In the genomic region with DNA sequence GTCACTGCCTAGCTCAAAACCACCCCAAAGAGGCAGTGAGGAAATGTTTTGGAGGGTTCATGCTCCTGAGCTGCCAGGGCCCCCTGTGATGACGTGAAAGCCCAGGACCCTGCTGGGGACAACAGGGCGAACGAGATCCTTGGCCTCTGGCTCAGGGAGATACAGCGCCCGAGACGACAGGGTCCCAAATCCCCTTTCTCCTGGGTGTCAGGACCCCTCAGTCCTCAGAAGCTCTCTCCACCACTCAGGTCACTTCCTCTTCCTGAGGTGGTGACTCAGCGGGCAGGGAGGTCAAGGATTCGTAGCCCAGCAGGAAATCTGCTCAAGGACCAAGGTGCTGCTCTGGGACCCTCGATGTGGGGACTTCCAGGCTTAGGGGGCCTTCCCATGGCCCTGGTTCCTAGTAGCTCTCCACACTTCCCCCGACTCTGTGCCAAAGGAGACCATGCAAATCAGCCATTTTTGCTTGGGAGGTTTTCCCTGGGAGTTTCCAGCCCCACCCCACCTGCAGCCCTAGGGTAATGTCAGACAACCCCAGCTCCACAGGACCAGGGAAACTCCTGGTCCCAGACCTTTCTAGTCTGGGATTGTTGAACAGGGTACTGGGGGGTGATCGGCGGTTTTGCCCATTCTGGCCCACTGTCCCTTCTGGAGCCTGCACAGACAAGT, we compare ENCODE assay signal across 8 cellular contexts. TPM values are rescaled to one million over a fixed set of nuclear protein-coding genes. Genes with fewer than 3 reads are reported as not detected.
DNase-seq lines count a peak whose midpoint lies in the region; ATAC-seq and TF ChIP-seq lines count a peak whose summit lies in the region.

No MANE protein-coding gene starts in this region.

- intact Hi-C loops in sigmoid colon (cut with DNase I) = no loop called here

- H3K27ac ChIP-seq in RWPE2 (ENCODE audit: poor library complexity, severe bottlenecking) (peak overlapping the region; percentile 100), sigmoid colon (peak overlapping the region; percentile 95 to 100 (median 100))

- WGBS in sigmoid colon, 2 donors = 33% methylated on average over 12 of the region's 12 CpGs

- H3K36me3 ChIP-seq in GM06990 (ENCODE audit: control insufficient read depth, insufficient read depth, low read length) (peaks cover under 1% of the 10 kb centered on the region), RWPE2 (ENCODE audit: low read depth) (peaks cover 33% of the 10 kb centered on the region), sigmoid colon (peaks cover 0 to 5% (median under 1%) of the 10 kb centered on the region in 4 donors)

- H3K9me3 ChIP-seq in RWPE2 (ENCODE audit: severe bottlenecking) (no peaks in the 10 kb centered on the region), sigmoid colon (no peaks in the 10 kb centered on the region)

- no peak for ATAC-seq in RWPE2 (ENCODE audit: low read depth)

- TF ChIP-seq EP300 in sigmoid colon (IDR thresholded peaks at IDR 0.05) = no peak

- H3K27me3 ChIP-seq in GM06990 (replicated peaks; ENCODE audit: control insufficient read depth, insufficient read depth, low read length) (no peaks in the 10 kb centered on the region), RWPE2 (ENCODE audit: insufficient read depth, poor library complexity, severe bottlenecking) (no peaks in the 10 kb centered on the region), sigmoid colon (no peaks in the 10 kb centered on the region)

- TF ChIP-seq POLR2A in sigmoid colon (IDR thresholded peaks at IDR 0.05) = no peak

- DNase-seq in GM06990 (ENCODE audit: extremely low read depth, insufficient read length) (peak; percentile 50), RWPE2 (ENCODE audit: low spot score) (peak; percentile 63), epithelial cell of proximal tubule (ENCODE audit: low read depth) (no peak), sigmoid colon (no peak), NCI-H1930 (lab: John Stamatoyannopoulos, UW) (no peak), NCI-H2227 (lab: John Stamatoyannopoulos, UW; ENCODE audit: unreplicated experiment) (no peak), activated gamma-delta T cell treated with Interleukin-2 at 50 U/mL for 16 hours (no peak), inferior parietal cortex (ENCODE audit: extremely low spot score) (no peak)

- H3K4me1 ChIP-seq in RWPE2 (ENCODE audit: insufficient read depth, poor library complexity, severe bottlenecking) (peaks cover 73% of the 10 kb centered on the region), sigmoid colon (peaks cover 0 to 100% (median 98%) of the 10 kb centered on the region in 4 donors)

- H3K4me3 ChIP-seq in GM06990 (replicated peaks; ENCODE audit: low read depth, low read length) = no peak overlapping the region
- no peak overlapping the region for H3K4me3 ChIP-seq in RWPE2 (ENCODE audit: severe bottlenecking)
- H3K4me3 ChIP-seq in epithelial cell of proximal tubule (ENCODE audit: low read depth, low read length) = peak overlapping the region; percentile 2
- H3K4me3 ChIP-seq in sigmoid colon = peak overlapping the region in 2 of 4 donors; percentile 49 to 52

- TF ChIP-seq CTCF in GM06990 (IDR thresholded peaks at IDR 0.05; ENCODE audit: insufficient read depth, low read length, poor library complexity, severe bottlenecking) = no peak
- TF ChIP-seq CTCF in RWPE2 (IDR thresholded peaks at IDR 0.05; ENCODE audit: poor library complexity, severe bottlenecking) = no peak
- TF ChIP-seq CTCF in epithelial cell of proximal tubule (conservative IDR thresholded peaks at IDR 0.05; ENCODE audit: low read depth, low read length) = no peak
- TF ChIP-seq CTCF in sigmoid colon (IDR thresholded peaks at IDR 0.05) = no peak

RNA-seq across cellular contexts. Expression of gene BCL9L, which starts 12.8 kb away (rescaled TPM):
- total RNA-seq in epithelial cell of proximal tubule (20.7 and 25.7 TPM in 2 replicates), sigmoid colon (10 to 100 TPM in 3 of 4 donors, 1 to 10 TPM in 1; 7.9 to 46.5 (median 10.8) TPM)
- 10 to 100 TPM in 1 of 3 donors, 1 to 10 TPM in 2; 4.8 to 33.2 (median 7.4) TPM for polyA plus RNA-seq in sigmoid colon

RNA-seq across cellular contexts. Expression of gene CXCR5, which starts 29.2 kb away (rescaled TPM):
- total RNA-seq in epithelial cell of proximal tubule (not detected in 2 replicates), sigmoid colon (not detected)
- polyA plus RNA-seq in sigmoid colon = 10 to 100 TPM in 1 of 3 donors, under 1 TPM in 2; under 0.01 to 11.5 (median 0.23) TPM

RNA-seq across cellular contexts. Expression of gene UPK2, which starts 43.2 kb away (rescaled TPM):
- total RNA-seq in epithelial cell of proximal tubule (0.14 TPM in 1 of 2 replicates, not detected in the other), sigmoid colon (not detected)
- not detected for polyA plus RNA-seq in sigmoid colon

RNA-seq across cellular contexts. Expression of gene FOXR1, which starts 58.7 kb away (rescaled TPM):
- total RNA-seq in epithelial cell of proximal tubule (not detected in 2 replicates), sigmoid colon (not detected)
- not detected for polyA plus RNA-seq in sigmoid colon

Comparison
In these comparisons a context has a peak if more than half of its experiments do, and no peak if none do; other contexts are left out.
1. DNase-seq: peak in GM06990 (single experiment) and RWPE2 (single experiment); none in epithelial cell of proximal tubule (single experiment), sigmoid colon (single experiment), NCI-H1930 (0 of 2), NCI-H2227 (single experiment), activated gamma-delta T cell treated with Interleukin-2 at 50 U/mL for 16 hours (single experiment) and inferior parietal cortex (single experiment).